Comparison of ENCODE assay signal across 2 cellular contexts in genomic region chr18:56645415-56646016, GRCh38.
TF ChIP-seq lines count a peak whose summit lies in the region.

No MANE protein-coding gene starts in this region.

TF ChIP-seq in IMR-90, 13 proteins besides CTCF, POLR2A, EP300 and RAD21:
- TF ChIP-seq MXI1 (IDR thresholded peaks at IDR 0.05; ENCODE audit: borderline replicate concordance, low read depth, low read length) (no peak), RFX5 (IDR thresholded peaks at IDR 0.05; ENCODE audit: low read depth, low read length) (no peak), CEBPB (IDR thresholded peaks at IDR 0.05; ENCODE audit: low read depth, low read length) (peak; percentile 35; the same call in 1 of the 2 replicates)

TF ChIP-seq in K562, 482 proteins besides CTCF, POLR2A, EP300 and RAD21:
- TF ChIP-seq ZBTB40 (IDR thresholded peaks at IDR 0.05) (no peak), ZBTB40 (CRISPR knock-in tag; IDR thresholded peaks at IDR 0.05) (no peak), L3MBTL2 (IDR thresholded peaks at IDR 0.05) (no peak)
